Comparison of ENCODE assay signal across 25 cellular contexts in the genomic region with DNA sequence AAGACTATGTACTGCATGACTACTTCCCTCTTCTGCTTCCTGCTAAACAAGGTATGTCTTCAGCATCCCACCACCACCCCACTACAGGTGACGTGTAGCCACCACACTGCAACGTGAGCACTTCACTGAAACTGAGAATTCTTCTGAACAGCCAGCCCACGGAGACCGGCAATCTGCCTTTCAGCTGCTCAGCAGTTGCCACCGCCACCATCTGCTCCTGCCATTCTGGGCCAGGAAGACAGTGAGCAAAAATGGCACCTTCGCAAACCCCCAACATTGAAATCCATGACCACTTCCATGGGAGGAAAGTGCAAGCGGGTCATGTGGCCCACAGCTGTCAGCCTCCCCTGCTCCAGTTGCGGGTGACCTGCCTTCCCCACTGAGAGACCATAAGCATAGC.
"Had no signal": no experiment of that assay in that cellular context is flagged by ENCODE, and none has a peak within 500 bp of the region (broad histone marks: within the 10 kb centered on the region; RNA-seq: fewer than 3 reads in every experiment).

No MANE protein-coding gene starts in this region.

- H3K27me3 Mint-ChIP-seq: activated B cell treated with CpG ODN at 0.5 μM for 24 hours; activated CD4-positive, alpha-beta memory T cell treated with anti-CD3 and anti-CD28 coated beads for 36 hours; activated CD4-positive, alpha-beta T cell treated with anti-CD3 and anti-CD28 coated beads, Interleukin-2, amount 10 ng/mL, durations not matched to agents 7 days and 5 days; activated naive CD8-positive, alpha-beta T cell treated with anti-CD3 and anti-CD28 coated beads, Interleukin-2, amount 50 U/mL, for 24 hours; central memory CD8-positive, alpha-beta T cell; T-cell had no signal

- H3K36me3 Mint-ChIP-seq: activated CD4-positive, alpha-beta memory T cell treated with anti-CD3 and anti-CD28 coated beads for 36 hours; T-cell had no signal

- H3K27me3 ChIP-seq: ascending aorta, body of pancreas had no signal

- H3K9me3 ChIP-seq: body of pancreas had no signal

- H3K36me3 ChIP-seq: ascending aorta had no signal

- H3K4me3 Mint-ChIP-seq: activated B cell treated with CpG ODN at 0.5 μM for 24 hours; activated CD4-positive, alpha-beta memory T cell treated with anti-CD3 and anti-CD28 coated beads for 36 hours; activated CD4-positive, alpha-beta T cell treated with anti-CD3 and anti-CD28 coated beads, Interleukin-2, amount 10 ng/mL, durations not matched to agents 7 days and 5 days; activated naive CD8-positive, alpha-beta T cell treated with anti-CD3 and anti-CD28 coated beads, Interleukin-2, amount 50 U/mL, for 24 hours; activated T-cell treated with anti-CD3 and anti-CD28 coated beads, Interleukin-2, amount 50 U/mL, for 4 hours; central memory CD8-positive, alpha-beta T cell; T-cell had no signal

- H2AFZ ChIP-seq: PC-9 had no signal

- ATAC-seq: activated naive CD4-positive, alpha-beta T cell treated with anti-CD3 and anti-CD28 coated beads, Interleukin-2, amount 50 U/mL, for 72 hours; activated naive CD8-positive, alpha-beta T cell treated with anti-CD3 and anti-CD28 coated beads, Interleukin-2, amount 50 U/mL, for 24 hours; activated T-cell treated with anti-CD3 and anti-CD28 coated beads, Interleukin-2, amount 50 U/mL, for 4 hours; body of pancreas; T-cell had no signal

- H3K4me1 Mint-ChIP-seq: activated B cell treated with CpG ODN at 0.5 μM for 24 hours; activated CD4-positive, alpha-beta T cell treated with anti-CD3 and anti-CD28 coated beads, Interleukin-2, amount 10 ng/mL, durations not matched to agents 7 days and 5 days; activated naive CD8-positive, alpha-beta T cell treated with anti-CD3 and anti-CD28 coated beads, Interleukin-2, amount 50 U/mL, for 24 hours; central memory CD8-positive, alpha-beta T cell; T-cell had no signal

- H3K27ac Mint-ChIP-seq: activated B cell treated with CpG ODN at 0.5 μM for 24 hours; activated CD4-positive, alpha-beta memory T cell treated with anti-CD3 and anti-CD28 coated beads for 36 hours; activated CD4-positive, alpha-beta T cell treated with anti-CD3 and anti-CD28 coated beads, Interleukin-2, amount 10 ng/mL, durations not matched to agents 7 days and 5 days; activated naive CD4-positive, alpha-beta T cell treated with anti-CD3 and anti-CD28 coated beads, Interleukin-2, amount 50 U/mL, for 72 hours; activated naive CD8-positive, alpha-beta T cell treated with anti-CD3 and anti-CD28 coated beads, Interleukin-2, amount 50 U/mL, for 24 hours; T-cell had no signal

- H3K27ac ChIP-seq: ascending aorta, body of pancreas, PC-9, SK-N-MC had no signal

- DNase-seq: activated B cell treated with CpG ODN at 0.5 μM for 24 hours; activated CD4-positive, alpha-beta memory T cell treated with anti-CD3 and anti-CD28 coated beads for 36 hours; activated CD4-positive, alpha-beta T cell treated with anti-CD3 and anti-CD28 coated beads, Interleukin-2, amount 10 ng/mL, durations not matched to agents 7 days and 5 days; activated CD8-positive, alpha-beta memory T cell treated with anti-CD3 and anti-CD28 coated beads for 24 hours; activated effector memory CD4-positive, alpha-beta T cell treated with anti-CD3 and anti-CD28 coated beads, Interleukin-2, amount 50 U/mL, for 16 hours; activated naive CD4-positive, alpha-beta T cell treated with Interleukin-2 at 50 U/mL for 16 hours; activated naive CD8-positive, alpha-beta T cell treated with anti-CD3 and anti-CD28 coated beads, Interleukin-2, amount 50 U/mL, for 24 hours; activated T-cell treated with anti-CD3 and anti-CD28 coated beads, Interleukin-2, amount 50 U/mL, for 4 hours; amniotic stem cell; body of pancreas; NCI-H1105 treated with DMSO at 0.1 percent for 48 hours; NCI-H1436 treated with DMSO at 0.1 percent for 48 hours; NCI-H187; NCI-H2081; NCI-H510A treated with DMSO at 0.1 percent for 48 hours; NCI-H69; PC-9; SIG-M5; T-helper 2 cell; T1000 had no signal

- H3K4me3 ChIP-seq: ascending aorta, body of pancreas, PC-9, SK-N-MC had no signal

- H3K4me2 ChIP-seq: PC-9 had no signal

- H3K4me1 ChIP-seq: ascending aorta, body of pancreas had no signal
